Comparison of ENCODE assay signal across 1 cellular context in the genomic region with DNA sequence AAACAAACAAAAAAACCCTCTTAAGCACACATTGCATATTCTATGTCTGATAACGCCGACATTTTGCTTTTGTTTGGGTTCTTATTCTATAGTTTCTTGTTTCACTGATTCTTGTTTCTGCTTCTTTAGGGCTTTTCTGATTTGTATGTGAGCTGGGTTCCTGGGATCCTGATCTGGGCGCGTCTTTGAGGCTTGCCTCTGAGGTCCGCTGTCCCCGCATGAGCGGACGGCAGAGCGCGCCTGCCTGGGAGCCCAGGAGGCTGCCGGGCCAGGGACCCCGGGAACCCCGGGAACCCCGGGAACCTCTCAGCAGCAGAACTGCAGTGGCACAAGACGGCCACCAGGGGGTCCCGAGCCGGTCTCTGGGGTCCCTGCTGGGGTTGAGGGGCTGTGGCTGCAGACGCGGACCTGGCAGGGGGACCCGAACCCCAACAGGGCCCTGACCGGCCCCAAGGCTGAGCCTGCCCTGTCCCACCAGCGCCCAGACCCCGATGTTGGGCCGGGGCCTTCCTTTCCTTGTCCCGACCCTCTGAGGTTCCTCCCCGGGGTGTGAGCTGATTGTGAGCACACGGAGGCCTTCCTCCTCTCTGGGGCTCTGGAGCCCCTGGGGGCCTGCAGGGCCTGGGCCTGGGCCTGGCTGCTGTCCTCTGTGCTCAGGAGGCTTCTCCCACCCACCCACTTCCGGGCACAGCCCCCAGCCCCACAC.
A peak's percentile ranks its signal among the peaks of the same experiment; 100 is the strongest.
TF ChIP-seq lines count a peak whose summit lies in the region.

No MANE protein-coding gene starts in this region.

TF ChIP-seq in GM12878, 131 proteins besides CTCF, POLR2A, EP300 and RAD21:
- TF ChIP-seq MEF2B (IDR thresholded peaks at IDR 0.05; ENCODE audit: partially characterized antibody, poor library complexity, severe bottlenecking) = peak; percentile 14
